21 cellular contexts compared by ENCODE assay signal in genomic region chr10:129021597-129022304, GRCh38.
DNase-seq lines count a peak whose midpoint lies in the region; ATAC-seq, FAIRE-seq and TF ChIP-seq lines count a peak whose summit lies in the region.
"Had no signal": no experiment of that assay in that cellular context is flagged by ENCODE, and none has a peak within 500 bp of the region (broad histone marks: within the 10 kb centered on the region; RNA-seq: fewer than 3 reads in every experiment).

No MANE protein-coding gene starts in this region.

- peak overlapping the region; percentile 11 for H3K4me2 ChIP-seq in mesenchymal stem cell (ENCODE audit: low read length, poor library complexity, severe bottlenecking)
- H3K4me2 ChIP-seq: SK-N-SH had no signal

- no peaks in the 10 kb centered on the region for H3K79me1 ChIP-seq in mesenchymal stem cell (replicated peaks; ENCODE audit: low read length, poor library complexity, severe bottlenecking)

- H4K8ac ChIP-seq in mesenchymal stem cell (ENCODE audit: low read length): peak overlapping the region; percentile 22

- no peak overlapping the region for H3K4ac ChIP-seq in mesenchymal stem cell (ENCODE audit: low read depth in 1 of 2, low read length in 2 of 2)

- H3K27ac ChIP-seq in HUES48 (ENCODE audit: low read depth, low read length) (peak overlapping the region; percentile 22), gastroesophageal sphincter (peak overlapping the region in 3 of 4 donors; percentile 31 to 39 (median 32)), mesenchymal stem cell (ENCODE audit: low read length, poor library complexity, severe bottlenecking) (no peak overlapping the region), skeletal muscle tissue (ENCODE audit: low read depth, low read length) (peak overlapping the region; percentile 19)
- H3K27ac ChIP-seq: uterus had no signal

- DNase-seq in mesenchymal stem cell: peak; percentile 15
- no peak for DNase-seq in stimulated activated naive CD8-positive, alpha-beta T cell treated with anti-CD3 and anti-CD28 coated beads, Interleukin-15, Interleukin-2, amounts not matched to agents 100 U/mL and 50 U/mL, for 24 hours
- DNase-seq in frontal cortex (ENCODE audit: low spot score in 2 of 2): no peak
- no peak for DNase-seq in activated T-helper 1 cell treated with anti-CD3 and anti-CD28 coated beads, Interleukin-12 subunit alpha, Interleukin-12 subunit beta, Interleukin-2, Interleukin-4 antibody, amounts not matched to agents 30 ng/mL and 10 ng/mL and 1 ng/mL, durations not matched to agents 14 hours and 24 hours and 36 hours (ENCODE audit: low spot score)
- DNase-seq: activated CD4-positive, alpha-beta T cell treated with anti-CD3 and anti-CD28 coated beads for 1 hour; activated gamma-delta T cell; amygdala; CD8-positive, alpha-beta memory T cell; NCI-H1092; NCI-H526; OCI-M1; SK-N-SH; T1000; uterus had no signal

- H3K4me1 ChIP-seq in HUES48 (ENCODE audit: control insufficient read depth, insufficient read depth, low read length): peaks cover 22% of the 10 kb centered on the region
- H3K4me1 ChIP-seq in gastroesophageal sphincter: peaks cover 0 to 12% (median 4%) of the 10 kb centered on the region in 3 donors
- H3K4me1 ChIP-seq in mesenchymal stem cell (ENCODE audit: control insufficient read depth, insufficient read depth, low read depth, low read length): peaks cover 9% of the 10 kb centered on the region
- peaks cover 6 to 16% (median 8%) of the 10 kb centered on the region in 3 donors for H3K4me1 ChIP-seq in skeletal muscle tissue (ENCODE audit: control insufficient read depth in 3 of 3, insufficient read depth in 3 of 3, low read length in 3 of 3)
- H3K4me1 ChIP-seq: HAP-1, uterus had no signal

- peak overlapping the region in 1 of 2 experiments; percentile 21 for H3K18ac ChIP-seq in mesenchymal stem cell (ENCODE audit: low read depth in 1 of 2, low read length in 2 of 2)

- no peaks in the 10 kb centered on the region for H3K4me1 Mint-ChIP-seq in activated T-helper 1 cell treated with anti-CD3 and anti-CD28 coated beads, Interleukin-12 subunit alpha, Interleukin-12 subunit beta, Interleukin-2, Interleukin-4 antibody, amounts not matched to agents 30 ng/mL and 10 ng/mL and 1 ng/mL, durations not matched to agents 14 hours and 24 hours and 36 hours (ENCODE audit: low read depth)
- H3K4me1 Mint-ChIP-seq: CD8-positive, alpha-beta memory T cell had no signal

- no peak overlapping the region for H3K27ac Mint-ChIP-seq in activated T-helper 1 cell treated with anti-CD3 and anti-CD28 coated beads, Interleukin-12 subunit alpha, Interleukin-12 subunit beta, Interleukin-2, Interleukin-4 antibody, amounts not matched to agents 30 ng/mL and 10 ng/mL and 1 ng/mL, durations not matched to agents 14 hours and 24 hours and 36 hours
- H3K27ac Mint-ChIP-seq: stimulated activated naive CD8-positive, alpha-beta T cell treated with anti-CD3 and anti-CD28 coated beads, Interleukin-15, Interleukin-2, amounts not matched to agents 100 ng/mL and 50 ng/mL, for 24 hours had no signal

- H3K14ac ChIP-seq in mesenchymal stem cell (ENCODE audit: low read length in 2 of 2): no peak overlapping the region

- H4K91ac ChIP-seq in mesenchymal stem cell (ENCODE audit: low read length): no peak overlapping the region

- intact Hi-C loops in activated T-helper 1 cell treated with anti-CD3 and anti-CD28 coated beads, Interleukin-12 subunit alpha, Interleukin-12 subunit beta, Interleukin-2, Interleukin-4 antibody, amounts not matched to agents 30 ng/mL and 10 ng/mL and 1 ng/mL, durations not matched to agents 14 hours and 24 hours and 36 hours (cut with micrococcal nuclease): no loop called here

- H3K4me3 ChIP-seq in HUES48 (ENCODE audit: low read depth, low read length) (0 out of 2 replicates have a peak overlapping the region, but pooled peaks have one; percentile 16), gastroesophageal sphincter (no peak overlapping the region), mesenchymal stem cell (ENCODE audit: insufficient read depth in 1 of 2, low read depth in 1 of 2, low read length in 2 of 2) (no peak overlapping the region), skeletal muscle tissue (ENCODE audit: low read length in 3 of 3) (no peak overlapping the region)
- H3K4me3 ChIP-seq: HAP-1, uterus had no signal

- no peak overlapping the region for H2AK5ac ChIP-seq in mesenchymal stem cell (ENCODE audit: low read length, severe bottlenecking)

- H3K9me3 Mint-ChIP-seq in activated T-helper 1 cell treated with anti-CD3 and anti-CD28 coated beads, Interleukin-12 subunit alpha, Interleukin-12 subunit beta, Interleukin-2, Interleukin-4 antibody, amounts not matched to agents 30 ng/mL and 10 ng/mL and 1 ng/mL, durations not matched to agents 14 hours and 24 hours and 36 hours: no peaks in the 10 kb centered on the region
- H3K9me3 Mint-ChIP-seq: CD8-positive, alpha-beta memory T cell; stimulated activated naive CD8-positive, alpha-beta T cell treated with anti-CD3 and anti-CD28 coated beads, Interleukin-15, Interleukin-2, amounts not matched to agents 100 ng/mL and 50 ng/mL, for 24 hours had no signal

- no peaks in the 10 kb centered on the region for H3K9me3 ChIP-seq in HUES48 (ENCODE audit: control insufficient read depth, insufficient read depth, low read length)
- no peaks in the 10 kb centered on the region for H3K9me3 ChIP-seq in gastroesophageal sphincter
- no peaks in the 10 kb centered on the region for H3K9me3 ChIP-seq in mesenchymal stem cell (ENCODE audit: control insufficient read depth, low read length)
- H3K9me3 ChIP-seq in skeletal muscle tissue (ENCODE audit: control insufficient read depth in 3 of 3, low read length in 3 of 3): no peaks in the 10 kb centered on the region
- H3K9me3 ChIP-seq: HAP-1, SK-N-SH, uterus had no signal

- H3K36me3 ChIP-seq in HUES48 (ENCODE audit: control insufficient read depth, insufficient read depth, low read length): no peaks in the 10 kb centered on the region
- H3K36me3 ChIP-seq in gastroesophageal sphincter: no peaks in the 10 kb centered on the region
- H3K36me3 ChIP-seq in mesenchymal stem cell (ENCODE audit: control insufficient read depth in 1 of 2, insufficient read depth in 2 of 2, low read depth in 1 of 2, low read length in 2 of 2): no peaks in the 10 kb centered on the region
- no peaks in the 10 kb centered on the region for H3K36me3 ChIP-seq in skeletal muscle tissue (ENCODE audit: control insufficient read depth in 3 of 3, insufficient read depth in 3 of 3, low read length in 3 of 3)
- H3K36me3 ChIP-seq: HAP-1, uterus had no signal

- H2BK12ac ChIP-seq in mesenchymal stem cell (ENCODE audit: low read length in 2 of 2): no peak overlapping the region

- no peak for TF ChIP-seq EP300 in gastroesophageal sphincter (IDR thresholded peaks at IDR 0.05)

- no peaks in the 10 kb centered on the region for H3K27me3 ChIP-seq in HUES48 (ENCODE audit: control insufficient read depth, insufficient read depth, low read length)
- H3K27me3 ChIP-seq in gastroesophageal sphincter: peaks cover 31% of the 10 kb centered on the region
- no peaks in the 10 kb centered on the region for H3K27me3 ChIP-seq in mesenchymal stem cell (ENCODE audit: control insufficient read depth in 1 of 2, insufficient read depth in 1 of 2, low read length in 2 of 2)
- peaks cover 0 to 19% (median 12%) of the 10 kb centered on the region in 3 donors for H3K27me3 ChIP-seq in skeletal muscle tissue (ENCODE audit: control insufficient read depth in 3 of 3, insufficient read depth in 3 of 3, low read length in 3 of 3)
- H3K27me3 ChIP-seq: uterus had no signal

- H3K36me3 Mint-ChIP-seq in activated T-helper 1 cell treated with anti-CD3 and anti-CD28 coated beads, Interleukin-12 subunit alpha, Interleukin-12 subunit beta, Interleukin-2, Interleukin-4 antibody, amounts not matched to agents 30 ng/mL and 10 ng/mL and 1 ng/mL, durations not matched to agents 14 hours and 24 hours and 36 hours (ENCODE audit: low read depth): no peaks in the 10 kb centered on the region
- H3K36me3 Mint-ChIP-seq: CD8-positive, alpha-beta memory T cell had no signal

- H2BK15ac ChIP-seq in mesenchymal stem cell (ENCODE audit: low read depth, poor library complexity, severe bottlenecking): no peak overlapping the region

- no peak for TF ChIP-seq CTCF in gastroesophageal sphincter (IDR thresholded peaks at IDR 0.05)

- FAIRE-seq in frontal cortex (lab: Jason Lieb, UNC): no peak
- FAIRE-seq: islet of Langerhans had no signal

- no peak for TF ChIP-seq POLR2A in gastroesophageal sphincter (IDR thresholded peaks at IDR 0.05)

- H2BK5ac ChIP-seq in mesenchymal stem cell (ENCODE audit: low read depth, low read length, poor library complexity, severe bottlenecking): no peak overlapping the region

- H2BK120ac ChIP-seq in mesenchymal stem cell (ENCODE audit: low read depth, low read length): no peak overlapping the region

- 7 to 8% methylated on average over 5 to 13 of the region's 18 CpGs for WGBS in gastroesophageal sphincter (ENCODE audit: low coverage in 1 of 2), 2 donors
- WGBS in mesenchymal stem cell: 42% methylated on average over 18 of the region's 18 CpGs

- no peaks in the 10 kb centered on the region for H3K27me3 Mint-ChIP-seq in activated T-helper 1 cell treated with anti-CD3 and anti-CD28 coated beads, Interleukin-12 subunit alpha, Interleukin-12 subunit beta, Interleukin-2, Interleukin-4 antibody, amounts not matched to agents 30 ng/mL and 10 ng/mL and 1 ng/mL, durations not matched to agents 14 hours and 24 hours and 36 hours (ENCODE audit: insufficient read depth)
- H3K27me3 Mint-ChIP-seq: CD8-positive, alpha-beta memory T cell had no signal

- H3K23ac ChIP-seq in mesenchymal stem cell (ENCODE audit: low read length in 2 of 2): no peak overlapping the region

- no peak overlapping the region for H3K4me3 Mint-ChIP-seq in activated T-helper 1 cell treated with anti-CD3 and anti-CD28 coated beads, Interleukin-12 subunit alpha, Interleukin-12 subunit beta, Interleukin-2, Interleukin-4 antibody, amounts not matched to agents 30 ng/mL and 10 ng/mL and 1 ng/mL, durations not matched to agents 14 hours and 24 hours and 36 hours
- H3K4me3 Mint-ChIP-seq: CD8-positive, alpha-beta memory T cell; stimulated activated naive CD8-positive, alpha-beta T cell treated with anti-CD3 and anti-CD28 coated beads, Interleukin-15, Interleukin-2, amounts not matched to agents 100 ng/mL and 50 ng/mL, for 24 hours had no signal

- H3K9ac ChIP-seq in HUES48 (ENCODE audit: low read depth, low read length) (no peak overlapping the region), mesenchymal stem cell (ENCODE audit: low read length) (no peak overlapping the region), skeletal muscle tissue (ENCODE audit: low read depth in 1 of 3, low read length in 3 of 3) (peak overlapping the region in 1 of 3 donors; percentile 25)
- H3K9ac ChIP-seq: SK-N-SH had no signal

- ATAC-seq in gastroesophageal sphincter: peak; percentile 10
- ATAC-seq in stimulated activated naive CD8-positive, alpha-beta T cell treated with anti-CD3 and anti-CD28 coated beads, Interleukin-15, Interleukin-2, amounts not matched to agents 100 U/mL and 50 U/mL, for 24 hours: no peak
- no peak for ATAC-seq in GM18873 (IDR thresholded peaks at IDR 0.05; ENCODE audit: low FRiP score, unreplicated experiment)

- H2AFZ ChIP-seq in mesenchymal stem cell (ENCODE audit: low read depth, low read length): no peak overlapping the region
